1 cellular context compared by ENCODE assay signal in the genomic region with DNA sequence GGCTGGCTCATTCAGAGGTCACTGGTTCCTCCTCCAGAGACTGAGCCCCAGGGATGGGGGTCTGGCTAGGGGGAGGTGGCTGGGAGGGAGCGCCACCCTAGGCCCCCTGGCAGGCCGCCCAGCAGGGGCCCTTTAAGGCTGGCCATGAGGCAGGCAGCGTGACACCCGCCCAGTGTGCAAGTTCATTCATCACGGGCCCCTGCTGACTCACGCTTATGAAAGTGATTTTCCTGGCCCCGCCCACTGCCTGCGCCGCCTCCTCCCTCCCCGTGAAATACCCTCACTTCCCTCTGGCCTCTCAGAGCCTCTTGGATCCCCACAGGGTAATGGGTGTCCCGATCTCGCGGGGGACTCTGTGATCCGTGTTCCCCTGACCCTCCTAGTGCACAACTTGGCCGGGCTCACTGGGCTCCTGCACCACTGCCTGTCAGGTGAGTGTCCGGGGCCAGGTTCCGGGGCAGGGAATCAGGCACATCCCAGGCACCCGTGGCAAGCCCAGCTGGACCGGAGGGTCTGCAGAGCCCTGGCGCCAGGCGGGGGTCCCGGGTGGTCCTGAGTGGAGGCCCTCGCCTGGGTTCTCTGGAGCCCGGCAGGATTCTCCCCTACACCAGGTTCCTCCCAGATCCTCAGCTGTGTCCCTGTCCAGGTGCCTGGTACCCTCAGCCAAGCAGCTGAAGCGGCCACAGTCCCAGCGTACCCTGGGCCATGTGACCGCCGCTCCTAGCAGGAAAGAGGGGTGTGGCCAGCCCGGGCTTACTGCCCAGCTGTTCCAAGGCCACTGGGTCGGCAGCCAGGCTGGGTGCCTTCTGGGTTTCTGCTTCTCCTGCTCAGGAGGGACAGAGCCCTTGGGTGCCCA.
TF ChIP-seq lines count a peak whose summit lies in the region.

A gene with protein sequence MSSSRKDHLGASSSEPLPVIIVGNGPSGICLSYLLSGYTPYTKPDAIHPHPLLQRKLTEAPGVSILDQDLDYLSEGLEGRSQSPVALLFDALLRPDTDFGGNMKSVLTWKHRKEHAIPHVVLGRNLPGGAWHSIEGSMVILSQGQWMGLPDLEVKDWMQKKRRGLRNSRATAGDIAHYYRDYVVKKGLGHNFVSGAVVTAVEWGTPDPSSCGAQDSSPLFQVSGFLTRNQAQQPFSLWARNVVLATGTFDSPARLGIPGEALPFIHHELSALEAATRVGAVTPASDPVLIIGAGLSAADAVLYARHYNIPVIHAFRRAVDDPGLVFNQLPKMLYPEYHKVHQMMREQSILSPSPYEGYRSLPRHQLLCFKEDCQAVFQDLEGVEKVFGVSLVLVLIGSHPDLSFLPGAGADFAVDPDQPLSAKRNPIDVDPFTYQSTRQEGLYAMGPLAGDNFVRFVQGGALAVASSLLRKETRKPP (plus strand): TSS at position 301 of the 856 bp plus-strand sequence. CDS start 4,432 bp downstream, outside the sequence.

TF ChIP-seq in HepG2, 621 proteins besides CTCF, POLR2A, EP300 and RAD21 (continued from another document and continues in another):
- TF ChIP-seq ZFX (CRISPR knock-in tag; IDR thresholded peaks at IDR 0.05; ENCODE audit: low read depth) (peak; percentile 73), MED1 (CRISPR knock-in tag; IDR thresholded peaks at IDR 0.05) (peak; percentile 76), FOXA1 (IDR thresholded peaks at IDR 0.05) (no peak), FOXA1 (CRISPR knock-in tag; IDR thresholded peaks at IDR 0.05) (no peak; the same call in 1 of the 2 replicates), ZFP36L2 (CRISPR knock-in tag; IDR thresholded peaks at IDR 0.05) (no peak), FOXK2 (IDR thresholded peaks at IDR 0.05) (no peak), ZNF207 (IDR thresholded peaks at IDR 0.05; ENCODE audit: borderline replicate concordance) (no peak), TCF7L2 (IDR thresholded peaks at IDR 0.05; ENCODE audit: low read depth, low read length) (no peak), ZC3H13 (CRISPR knock-in tag; IDR thresholded peaks at IDR 0.05) (no peak), ZNF329 (CRISPR knock-in tag; IDR thresholded peaks at IDR 0.05; ENCODE audit: low read depth) (no peak; the same call in 1 of the 2 replicates), SIX4 (CRISPR knock-in tag; IDR thresholded peaks at IDR 0.05) (0 out of 2 replicates have a peak, but pooled peaks have one; percentile 13), DR1 (CRISPR knock-in tag; IDR thresholded peaks at IDR 0.05) (peak; percentile 96), ZNF782 (CRISPR knock-in tag; IDR thresholded peaks at IDR 0.05; ENCODE audit: borderline replicate concordance) (no peak), EHMT2 (IDR thresholded peaks at IDR 0.05; ENCODE audit: borderline replicate concordance, low read depth, low read length) (no peak), ZNF674 (CRISPR knock-in tag; IDR thresholded peaks at IDR 0.05; ENCODE audit: low read depth) (no peak), SMARCE1 (IDR thresholded peaks at IDR 0.05; ENCODE audit: borderline replicate concordance) (no peak), ZNF790 (CRISPR knock-in tag; IDR thresholded peaks at IDR 0.05; ENCODE audit: borderline replicate concordance) (0 out of 2 replicates have a peak, but pooled peaks have one; percentile 37), ATF7 (IDR thresholded peaks at IDR 0.05) (no peak), ATF7 (CRISPR knock-in tag; IDR thresholded peaks at IDR 0.05) (0 out of 2 replicates have a peak, but pooled peaks have one; percentile 65), ZNF556 (CRISPR knock-in tag; IDR thresholded peaks at IDR 0.05; ENCODE audit: borderline replicate concordance) (no peak), ZKSCAN1 (IDR thresholded peaks at IDR 0.05; ENCODE audit: low read length) (no peak; the same call in 1 of the 2 replicates), ZNF296 (CRISPR knock-in tag; conservative IDR thresholded peaks at IDR 0.05) (no peak), ZSCAN9 (CRISPR knock-in tag; IDR thresholded peaks at IDR 0.05; ENCODE audit: borderline replicate concordance) (peak; percentile 64; the same call in 1 of the 2 replicates), RELA (CRISPR knock-in tag; IDR thresholded peaks at IDR 0.05) (no peak), HNRNPL (IDR thresholded peaks at IDR 0.05; ENCODE audit: low read depth, low read length) (peak; percentile 89), ZNF317 (CRISPR knock-in tag; IDR thresholded peaks at IDR 0.05) (peak; percentile 38; the same call in 1 of the 2 replicates), ZNF549 (CRISPR knock-in tag; IDR thresholded peaks at IDR 0.05) (no peak), AKAP8 (CRISPR knock-in tag; IDR thresholded peaks at IDR 0.05) (peak; percentile 67; the same call in 1 of the 2 replicates), TBX3 (IDR thresholded peaks at IDR 0.05; ENCODE audit: borderline replicate concordance) (peak; percentile 60; the same call in 1 of the 2 replicates), PAX8 (CRISPR knock-in tag; IDR thresholded peaks at IDR 0.05; ENCODE audit: borderline replicate concordance) (no peak), GABPB1 (CRISPR knock-in tag; IDR thresholded peaks at IDR 0.05) (peak; percentile 69), ZNF230 (CRISPR knock-in tag; IDR thresholded peaks at IDR 0.05) (peak; percentile 74; the same call in 1 of the 2 replicates), ZKSCAN5 (CRISPR knock-in tag; IDR thresholded peaks at IDR 0.05) (no peak), PLRG1 (conservative IDR thresholded peaks at IDR 0.05) (no peak), NFATC3 (CRISPR knock-in tag; IDR thresholded peaks at IDR 0.05) (no peak), RARA (CRISPR knock-in tag; IDR thresholded peaks at IDR 0.05) (peak; percentile 81)
- TF ChIP-seq, protein P1, sequence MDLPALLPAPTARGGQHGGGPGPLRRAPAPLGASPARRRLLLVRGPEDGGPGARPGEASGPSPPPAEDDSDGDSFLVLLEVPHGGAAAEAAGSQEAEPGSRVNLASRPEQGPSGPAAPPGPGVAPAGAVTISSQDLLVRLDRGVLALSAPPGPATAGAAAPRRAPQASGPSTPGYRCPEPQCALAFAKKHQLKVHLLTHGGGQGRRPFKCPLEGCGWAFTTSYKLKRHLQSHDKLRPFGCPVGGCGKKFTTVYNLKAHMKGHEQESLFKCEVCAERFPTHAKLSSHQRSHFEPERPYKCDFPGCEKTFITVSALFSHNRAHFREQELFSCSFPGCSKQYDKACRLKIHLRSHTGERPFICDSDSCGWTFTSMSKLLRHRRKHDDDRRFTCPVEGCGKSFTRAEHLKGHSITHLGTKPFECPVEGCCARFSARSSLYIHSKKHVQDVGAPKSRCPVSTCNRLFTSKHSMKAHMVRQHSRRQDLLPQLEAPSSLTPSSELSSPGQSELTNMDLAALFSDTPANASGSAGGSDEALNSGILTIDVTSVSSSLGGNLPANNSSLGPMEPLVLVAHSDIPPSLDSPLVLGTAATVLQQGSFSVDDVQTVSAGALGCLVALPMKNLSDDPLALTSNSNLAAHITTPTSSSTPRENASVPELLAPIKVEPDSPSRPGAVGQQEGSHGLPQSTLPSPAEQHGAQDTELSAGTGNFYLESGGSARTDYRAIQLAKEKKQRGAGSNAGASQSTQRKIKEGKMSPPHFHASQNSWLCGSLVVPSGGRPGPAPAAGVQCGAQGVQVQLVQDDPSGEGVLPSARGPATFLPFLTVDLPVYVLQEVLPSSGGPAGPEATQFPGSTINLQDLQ (CRISPR knock-in tag; IDR thresholded peaks at IDR 0.05), result peak; percentile 91
- TF ChIP-seq, protein P2, sequence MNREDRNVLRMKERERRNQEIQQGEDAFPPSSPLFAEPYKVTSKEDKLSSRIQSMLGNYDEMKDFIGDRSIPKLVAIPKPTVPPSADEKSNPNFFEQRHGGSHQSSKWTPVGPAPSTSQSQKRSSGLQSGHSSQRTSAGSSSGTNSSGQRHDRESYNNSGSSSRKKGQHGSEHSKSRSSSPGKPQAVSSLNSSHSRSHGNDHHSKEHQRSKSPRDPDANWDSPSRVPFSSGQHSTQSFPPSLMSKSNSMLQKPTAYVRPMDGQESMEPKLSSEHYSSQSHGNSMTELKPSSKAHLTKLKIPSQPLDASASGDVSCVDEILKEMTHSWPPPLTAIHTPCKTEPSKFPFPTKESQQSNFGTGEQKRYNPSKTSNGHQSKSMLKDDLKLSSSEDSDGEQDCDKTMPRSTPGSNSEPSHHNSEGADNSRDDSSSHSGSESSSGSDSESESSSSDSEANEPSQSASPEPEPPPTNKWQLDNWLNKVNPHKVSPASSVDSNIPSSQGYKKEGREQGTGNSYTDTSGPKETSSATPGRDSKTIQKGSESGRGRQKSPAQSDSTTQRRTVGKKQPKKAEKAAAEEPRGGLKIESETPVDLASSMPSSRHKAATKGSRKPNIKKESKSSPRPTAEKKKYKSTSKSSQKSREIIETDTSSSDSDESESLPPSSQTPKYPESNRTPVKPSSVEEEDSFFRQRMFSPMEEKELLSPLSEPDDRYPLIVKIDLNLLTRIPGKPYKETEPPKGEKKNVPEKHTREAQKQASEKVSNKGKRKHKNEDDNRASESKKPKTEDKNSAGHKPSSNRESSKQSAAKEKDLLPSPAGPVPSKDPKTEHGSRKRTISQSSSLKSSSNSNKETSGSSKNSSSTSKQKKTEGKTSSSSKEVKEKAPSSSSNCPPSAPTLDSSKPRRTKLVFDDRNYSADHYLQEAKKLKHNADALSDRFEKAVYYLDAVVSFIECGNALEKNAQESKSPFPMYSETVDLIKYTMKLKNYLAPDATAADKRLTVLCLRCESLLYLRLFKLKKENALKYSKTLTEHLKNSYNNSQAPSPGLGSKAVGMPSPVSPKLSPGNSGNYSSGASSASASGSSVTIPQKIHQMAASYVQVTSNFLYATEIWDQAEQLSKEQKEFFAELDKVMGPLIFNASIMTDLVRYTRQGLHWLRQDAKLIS (CRISPR knock-in tag; IDR thresholded peaks at IDR 0.05), result peak; percentile 89; the same call in 1 of the 2 replicates
- TF ChIP-seq, protein P3, sequence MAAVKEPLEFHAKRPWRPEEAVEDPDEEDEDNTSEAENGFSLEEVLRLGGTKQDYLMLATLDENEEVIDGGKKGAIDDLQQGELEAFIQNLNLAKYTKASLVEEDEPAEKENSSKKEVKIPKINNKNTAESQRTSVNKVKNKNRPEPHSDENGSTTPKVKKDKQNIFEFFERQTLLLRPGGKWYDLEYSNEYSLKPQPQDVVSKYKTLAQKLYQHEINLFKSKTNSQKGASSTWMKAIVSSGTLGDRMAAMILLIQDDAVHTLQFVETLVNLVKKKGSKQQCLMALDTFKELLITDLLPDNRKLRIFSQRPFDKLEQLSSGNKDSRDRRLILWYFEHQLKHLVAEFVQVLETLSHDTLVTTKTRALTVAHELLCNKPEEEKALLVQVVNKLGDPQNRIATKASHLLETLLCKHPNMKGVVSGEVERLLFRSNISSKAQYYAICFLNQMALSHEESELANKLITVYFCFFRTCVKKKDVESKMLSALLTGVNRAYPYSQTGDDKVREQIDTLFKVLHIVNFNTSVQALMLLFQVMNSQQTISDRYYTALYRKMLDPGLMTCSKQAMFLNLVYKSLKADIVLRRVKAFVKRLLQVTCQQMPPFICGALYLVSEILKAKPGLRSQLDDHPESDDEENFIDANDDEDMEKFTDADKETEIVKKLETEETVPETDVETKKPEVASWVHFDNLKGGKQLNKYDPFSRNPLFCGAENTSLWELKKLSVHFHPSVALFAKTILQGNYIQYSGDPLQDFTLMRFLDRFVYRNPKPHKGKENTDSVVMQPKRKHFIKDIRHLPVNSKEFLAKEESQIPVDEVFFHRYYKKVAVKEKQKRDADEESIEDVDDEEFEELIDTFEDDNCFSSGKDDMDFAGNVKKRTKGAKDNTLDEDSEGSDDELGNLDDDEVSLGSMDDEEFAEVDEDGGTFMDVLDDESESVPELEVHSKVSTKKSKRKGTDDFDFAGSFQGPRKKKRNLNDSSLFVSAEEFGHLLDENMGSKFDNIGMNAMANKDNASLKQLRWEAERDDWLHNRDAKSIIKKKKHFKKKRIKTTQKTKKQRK (IDR thresholded peaks at IDR 0.05; ENCODE audit: low read length), result no peak
- TF ChIP-seq, protein P4, sequence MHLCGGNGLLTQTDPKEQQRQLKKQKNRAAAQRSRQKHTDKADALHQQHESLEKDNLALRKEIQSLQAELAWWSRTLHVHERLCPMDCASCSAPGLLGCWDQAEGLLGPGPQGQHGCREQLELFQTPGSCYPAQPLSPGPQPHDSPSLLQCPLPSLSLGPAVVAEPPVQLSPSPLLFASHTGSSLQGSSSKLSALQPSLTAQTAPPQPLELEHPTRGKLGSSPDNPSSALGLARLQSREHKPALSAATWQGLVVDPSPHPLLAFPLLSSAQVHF (CRISPR knock-in tag; IDR thresholded peaks at IDR 0.05), result no peak
- TF ChIP-seq, protein P5, sequence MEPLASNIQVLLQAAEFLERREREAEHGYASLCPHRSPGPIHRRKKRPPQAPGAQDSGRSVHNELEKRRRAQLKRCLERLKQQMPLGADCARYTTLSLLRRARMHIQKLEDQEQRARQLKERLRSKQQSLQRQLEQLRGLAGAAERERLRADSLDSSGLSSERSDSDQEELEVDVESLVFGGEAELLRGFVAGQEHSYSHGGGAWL (CRISPR knock-in tag; IDR thresholded peaks at IDR 0.05), result peak; percentile 61
- TF ChIP-seq, protein P6, sequence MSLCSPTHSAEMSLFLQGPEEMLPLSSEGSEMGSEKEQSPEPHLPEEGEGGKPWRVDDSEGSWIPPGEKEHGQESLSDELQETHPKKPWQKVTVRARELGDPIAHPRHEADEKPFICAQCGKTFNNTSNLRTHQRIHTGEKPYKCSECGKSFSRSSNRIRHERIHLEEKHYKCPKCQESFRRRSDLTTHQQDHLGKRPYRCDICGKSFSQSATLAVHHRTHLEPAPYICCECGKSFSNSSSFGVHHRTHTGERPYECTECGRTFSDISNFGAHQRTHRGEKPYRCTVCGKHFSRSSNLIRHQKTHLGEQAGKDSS (CRISPR knock-in tag; IDR thresholded peaks at IDR 0.05; ENCODE audit: borderline replicate concordance, low read depth), result no peak
